ENCODE assay signal across 8 cellular contexts in the genomic region with DNA sequence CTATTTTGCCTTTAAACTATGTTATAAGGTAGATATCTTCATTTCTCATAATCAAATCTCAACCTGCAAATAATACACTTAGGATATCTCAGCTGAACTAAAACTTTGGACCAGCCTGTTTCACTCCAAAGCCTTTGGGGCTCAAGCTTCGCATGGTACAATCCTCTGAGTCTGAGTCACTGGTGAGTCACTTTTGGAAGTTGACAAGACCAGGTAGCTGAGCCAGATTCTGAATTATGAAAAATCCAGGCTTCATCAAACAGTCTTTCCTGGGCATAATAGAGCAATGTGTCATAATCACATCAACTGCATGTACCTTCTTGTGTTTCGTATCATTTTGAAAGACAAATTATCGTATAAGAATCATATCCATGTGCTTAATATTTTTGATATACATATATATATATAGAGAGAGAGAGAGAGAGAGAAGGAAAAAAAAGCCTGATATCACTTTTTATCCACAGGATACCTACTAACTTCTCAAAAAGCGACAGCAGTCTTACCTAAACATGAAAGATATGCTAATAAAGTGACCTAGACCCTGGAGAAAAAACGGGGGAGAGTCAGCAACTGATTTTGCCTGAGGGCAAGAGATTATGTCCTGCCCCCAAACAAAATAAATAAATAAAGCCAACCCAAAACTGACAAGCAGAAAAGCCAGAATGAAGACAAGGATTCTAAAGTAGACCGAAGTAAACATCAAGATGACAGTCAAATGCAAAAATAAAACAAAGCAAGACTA.
A peak's percentile ranks its signal among the peaks of the same experiment; 100 is the strongest.
DNase-seq lines count a peak whose midpoint lies in the region; ATAC-seq and TF ChIP-seq lines count a peak whose summit lies in the region.

No MANE protein-coding gene starts in this region.

- H3K36me3 ChIP-seq in breast epithelium (no peaks in the 10 kb centered on the region), lung (ENCODE audit: control insufficient read depth in 2 of 2, insufficient read depth in 2 of 2, low read length in 2 of 2) (no peaks in the 10 kb centered on the region), vagina (no peaks in the 10 kb centered on the region)

- no peaks in the 10 kb centered on the region for H3K27me3 ChIP-seq in breast epithelium
- H3K27me3 ChIP-seq in lung (ENCODE audit: control insufficient read depth, insufficient read depth) = no peaks in the 10 kb centered on the region
- H3K27me3 ChIP-seq in vagina = no peaks in the 10 kb centered on the region

- peak overlapping the region; percentile 21 to 62 for H3K27ac ChIP-seq in breast epithelium
- H3K27ac ChIP-seq in lung (ENCODE audit: low read depth in 1 of 2, low read length in 1 of 2) = peak overlapping the region in 1 of 2 donors; percentile 85
- peak overlapping the region; percentile 57 for H3K27ac ChIP-seq in vagina

- H3K9me3 ChIP-seq in breast epithelium (peaks cover 0 to 1% of the 10 kb centered on the region in 2 donors), lung (ENCODE audit: control insufficient read depth in 2 of 2, insufficient read depth in 1 of 2, low read length in 1 of 2) (no peaks in the 10 kb centered on the region), vagina (no peaks in the 10 kb centered on the region)

- WGBS in lung, 2 donors = 58 to 77% methylated on average over 6 of the region's 6 CpGs

- peak; percentile 85 for ATAC-seq in lung (ENCODE audit: insufficient read depth, low FRiP score)
- no peak for ATAC-seq in HG03354 (IDR thresholded peaks at IDR 0.05; ENCODE audit: poor library complexity, severe bottlenecking, unreplicated experiment)
- ATAC-seq in HG03439 (IDR thresholded peaks at IDR 0.05; ENCODE audit: unreplicated experiment) = no peak

- no peaks in the 10 kb centered on the region for H3K4me1 ChIP-seq in breast epithelium
- H3K4me1 ChIP-seq in lung (ENCODE audit: control insufficient read depth in 2 of 2, insufficient read depth in 2 of 2, low read length in 2 of 2) = peaks cover 0 to 11% of the 10 kb centered on the region in 2 donors
- peaks cover 32% of the 10 kb centered on the region for H3K4me1 ChIP-seq in vagina

- TF ChIP-seq POLR2A in breast epithelium (IDR thresholded peaks at IDR 0.05) = no peak
- no peak for TF ChIP-seq POLR2A in vagina (IDR thresholded peaks at IDR 0.05)

- no peak overlapping the region for H3K4me3 ChIP-seq in breast epithelium
- H3K4me3 ChIP-seq in lung = no peak overlapping the region
- no peak overlapping the region for H3K4me3 ChIP-seq in vagina

- DNase-seq in stimulated activated CD4-positive, alpha-beta T cell treated with anti-CD3 and anti-CD28 coated beads, Interleukin-1b, Interleukin-23, amount 100 ng/mL, for 48 hours = peak; percentile 24
- DNase-seq in stimulated activated CD4-positive, alpha-beta T cell treated with anti-CD3 and anti-CD28 coated beads, Interleukin-2, amount 100 ng/mL, for 24 hours = no peak
- peak in 1 of 2 donors; percentile 51 for DNase-seq in breast epithelium (ENCODE audit: low spot score in 2 of 2)
- peak; percentile 44 for DNase-seq in lung (ENCODE audit: low spot score)
- no peak for DNase-seq in vagina (ENCODE audit: extremely low spot score in 2 of 2)
- no peak for DNase-seq in hippocampal formation (lab: John Stamatoyannopoulos, UW)

- TF ChIP-seq CTCF in breast epithelium (IDR thresholded peaks at IDR 0.05) (no peak), lung (IDR thresholded peaks at IDR 0.05; ENCODE audit: control extremely low read depth, extremely low read depth) (no peak), vagina (IDR thresholded peaks at IDR 0.05) (no peak)

- intact Hi-C loops in breast epithelium (cut with DNase I; ENCODE audit: low total_unique reads) (no loop called here), vagina (cut with DNase I) (no loop called here)

Comparison
In these comparisons a context has a peak if more than half of its experiments do, and no peak if none do; other contexts are left out.
1. DNase-seq: peak in stimulated activated CD4-positive, alpha-beta T cell treated with anti-CD3 and anti-CD28 coated beads, Interleukin-1b, Interleukin-23, amount 100 ng/mL, for 48 hours (single experiment) and lung (single experiment); none in stimulated activated CD4-positive, alpha-beta T cell treated with anti-CD3 and anti-CD28 coated beads, Interleukin-2, amount 100 ng/mL, for 24 hours (0 of 2), vagina (0 of 2) and hippocampal formation (0 of 2).